Comparison of ENCODE assay signal across 9 cellular contexts in the genomic region with DNA sequence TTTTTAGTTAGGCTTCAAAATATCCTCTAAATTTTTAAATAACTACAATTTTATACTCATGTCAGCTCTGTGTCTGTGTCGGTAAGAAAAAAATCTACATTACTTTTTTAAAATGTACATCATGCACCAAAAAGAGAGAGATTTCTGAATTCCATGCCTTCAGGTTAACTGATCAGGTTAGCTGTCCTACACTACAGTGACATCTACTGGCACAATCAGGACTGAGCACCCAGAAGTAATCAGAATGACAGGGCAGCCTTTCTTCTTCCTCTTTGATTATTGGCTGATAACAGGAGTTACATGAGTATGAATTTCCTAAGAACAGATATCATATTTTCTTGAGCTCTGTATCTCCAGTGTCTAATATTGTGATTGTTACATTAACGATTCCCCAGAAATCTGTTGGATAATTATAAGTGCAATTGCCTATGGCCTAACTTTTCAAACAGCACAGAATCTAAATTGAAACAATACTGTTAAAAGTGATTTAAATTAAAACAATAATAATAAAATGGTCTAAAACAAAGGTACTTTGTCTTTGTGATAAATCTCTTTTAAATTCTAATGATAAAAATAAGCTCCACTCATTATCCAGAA. TPM values are rescaled to one million over a fixed set of nuclear protein-coding genes. Genes with fewer than 3 reads are reported as not detected.
DNase-seq lines count a peak whose midpoint lies in the region; ATAC-seq, FAIRE-seq and TF ChIP-seq lines count a peak whose summit lies in the region.
"Had no signal": no experiment of that assay in that cellular context is flagged by ENCODE, and none has a peak within 500 bp of the region (broad histone marks: within the 10 kb centered on the region; RNA-seq: fewer than 3 reads in every experiment).

No MANE protein-coding gene starts in this region.

- no peak overlapping the region for H3K4me3 Mint-ChIP-seq in endodermal cell
- H3K4me3 Mint-ChIP-seq: stimulated activated naive CD8-positive, alpha-beta T cell treated with anti-CD3 and anti-CD28 coated beads, Interleukin-15, Interleukin-2, amounts not matched to agents 100 ng/mL and 50 ng/mL, for 24 hours had no signal

- no peaks in the 10 kb centered on the region for H3K9me3 Mint-ChIP-seq in endodermal cell
- H3K9me3 Mint-ChIP-seq: stimulated activated naive CD8-positive, alpha-beta T cell treated with anti-CD3 and anti-CD28 coated beads, Interleukin-15, Interleukin-2, amounts not matched to agents 100 ng/mL and 50 ng/mL, for 24 hours had no signal

- DNase-seq in GM12892 (ENCODE audit: insufficient read length) = peak; percentile 19
- DNase-seq in NCI-H526 (lab: John Stamatoyannopoulos, UW) = peak; percentile 33 to 73
- peak; percentile 42 for DNase-seq in activated CD4-positive, alpha-beta T cell treated with anti-CD3 and anti-CD28 coated beads, Interleukin-2, amount 50 U/mL, for 1 hour
- DNase-seq in endodermal cell = peak; percentile 79
- peak; percentile 71 for DNase-seq in myocyte (ENCODE audit: low read depth)
- peak; percentile 43 for DNase-seq in stromal cell of bone marrow (ENCODE audit: low read depth)

- H3K4me1 ChIP-seq in endodermal cell (ENCODE audit: control insufficient read depth, insufficient read depth, low read length) = no peaks in the 10 kb centered on the region

- H3K27ac ChIP-seq in 22Rv1 (no peak overlapping the region), endodermal cell (ENCODE audit: low read depth, low read length) (no peak overlapping the region)

- peaks cover 7% of the 10 kb centered on the region for H3K4me1 Mint-ChIP-seq in endodermal cell

- H3K9ac ChIP-seq in endodermal cell (ENCODE audit: extremely low read depth, low read length, poor library complexity, severe bottlenecking) = no peak overlapping the region

- no peaks in the 10 kb centered on the region for H3K36me3 ChIP-seq in endodermal cell (ENCODE audit: control insufficient read depth, insufficient read depth, low read length)

- TF ChIP-seq POLR2A in GM12892 (IDR thresholded peaks at IDR 0.05; ENCODE audit: low read depth, low read length) = no peak

- no peaks in the 10 kb centered on the region for H3K27me3 ChIP-seq in endodermal cell (ENCODE audit: control insufficient read depth, insufficient read depth, low read length, poor library complexity, severe bottlenecking)

- H3K27ac Mint-ChIP-seq in endodermal cell = no peak overlapping the region
- H3K27ac Mint-ChIP-seq: stimulated activated naive CD8-positive, alpha-beta T cell treated with anti-CD3 and anti-CD28 coated beads, Interleukin-15, Interleukin-2, amounts not matched to agents 100 ng/mL and 50 ng/mL, for 24 hours had no signal

- 0 to 9% methylated on average over 1 to 2 of the region's 2 CpGs for WGBS in endodermal cell (ENCODE audit: insufficient coverage in 1 of 2, insufficient read length in 1 of 2), 2 experiments

- TF ChIP-seq CTCF in 22Rv1 (IDR thresholded peaks at IDR 0.05) = peak; percentile 99
- peak; percentile 97 for TF ChIP-seq CTCF in endodermal cell (conservative IDR thresholded peaks at IDR 0.05)

- H3K27me3 Mint-ChIP-seq in endodermal cell (ENCODE audit: insufficient read depth) = no peaks in the 10 kb centered on the region
- H3K27me3 Mint-ChIP-seq: stimulated activated naive CD8-positive, alpha-beta T cell treated with anti-CD3 and anti-CD28 coated beads, Interleukin-15, Interleukin-2, amounts not matched to agents 100 ng/mL and 50 ng/mL, for 24 hours had no signal

- peak; percentile 84 for FAIRE-seq in GM12892 (lab: Jason Lieb, UNC)

- no peaks in the 10 kb centered on the region for H3K9me3 ChIP-seq in endodermal cell (ENCODE audit: control insufficient read depth, low read length)

- no peak overlapping the region for H3K4me3 ChIP-seq in endodermal cell (ENCODE audit: low read length)

- ATAC-seq in HG03196 (IDR thresholded peaks at IDR 0.05; ENCODE audit: unreplicated experiment) = peak; percentile 49

- no peaks in the 10 kb centered on the region for H3K36me3 Mint-ChIP-seq in endodermal cell (ENCODE audit: low read depth)

RNA-seq across cellular contexts. Expression of a gene that starts 41.8 kb away (rescaled TPM):
- polyA plus RNA-seq in GM12892 (2012; ENCODE audit: missing spikeins) = 19.7 TPM
- total RNA-seq in endodermal cell = 100 to 1,000 TPM in 1 of 2 donors, 10 to 100 TPM in 1; 92.1 to 138 TPM
- 39.8 TPM for polyA plus RNA-seq in endodermal cell (2013, experiment 1 of 2)
- 47.2 TPM for polyA plus RNA-seq in endodermal cell (2013, experiment 2 of 2)
- total RNA-seq in myocyte = 126 and 154 TPM in 2 replicates
- polyA plus RNA-seq in myocyte (2012) = 35.7 TPM

RNA-seq across cellular contexts. Expression of a gene that starts 49.9 kb away (rescaled TPM):
- polyA plus RNA-seq in GM12892 (2012; ENCODE audit: missing spikeins) = 18.2 TPM
- total RNA-seq in endodermal cell (10 to 100 TPM; 37.5 to 54.6 TPM), myocyte (50.0 and 53.2 TPM in 2 replicates)
- polyA plus RNA-seq in endodermal cell (2013, experiment 1 of 2) = 91.0 TPM
- polyA plus RNA-seq in endodermal cell (2013, experiment 2 of 2) = 87.7 TPM
- polyA plus RNA-seq in myocyte (2012) = 41.7 TPM

Comparison
In these comparisons a context has a peak if more than half of its experiments do, and no peak if none do; other contexts are left out.
1. DNase-seq: peak in every context shown above with its lines; median percentile 79 in endodermal cell; 71 in myocyte; 53 in NCI-H526; 43 in stromal cell of bone marrow; 42 in activated CD4-positive, alpha-beta T cell treated with anti-CD3 and anti-CD28 coated beads, Interleukin-2, amount 50 U/mL, for 1 hour; 19 in GM12892.